In the genomic region with DNA sequence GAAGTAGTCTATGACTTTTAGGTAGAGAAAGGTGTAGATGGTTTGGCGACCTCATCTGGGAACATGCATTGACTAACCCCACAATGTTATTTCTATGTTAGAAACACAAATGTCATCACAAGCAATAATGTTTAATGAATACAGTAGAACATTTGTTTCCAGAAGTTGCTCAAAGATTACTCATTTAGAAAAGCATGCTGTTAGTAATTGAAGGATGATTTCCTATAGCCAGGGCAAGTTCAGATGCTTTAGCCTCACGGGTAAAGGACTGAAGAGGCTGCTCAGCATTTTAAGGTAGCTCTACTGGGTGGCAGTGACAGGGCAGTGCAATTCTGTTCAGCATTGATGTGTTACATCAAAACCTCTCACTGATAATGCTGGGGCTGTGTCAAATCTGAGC, we compare ENCODE assay signal across 17 cellular contexts.
DNase-seq lines count a peak whose midpoint lies in the region; ATAC-seq and TF ChIP-seq lines count a peak whose summit lies in the region.
"Had no signal": no experiment of that assay in that cellular context is flagged by ENCODE, and none has a peak within 500 bp of the region (broad histone marks: within the 10 kb centered on the region; RNA-seq: fewer than 3 reads in every experiment).

No MANE protein-coding gene starts in this region.

- H3K4me1 Mint-ChIP-seq in CD14-positive monocyte: no peaks in the 10 kb centered on the region

- no peaks in the 10 kb centered on the region for H3K27me3 ChIP-seq in RWPE2 (ENCODE audit: insufficient read depth, poor library complexity, severe bottlenecking)
- H3K27me3 ChIP-seq: BE2C, Peyer's patch had no signal

- no peaks in the 10 kb centered on the region for H3K36me3 Mint-ChIP-seq in CD14-positive monocyte

- intact Hi-C loops in CD14-positive monocyte (cut with micrococcal nuclease): no loop called here

- peaks cover 0 to 4% (median 2%) of the 10 kb centered on the region in 7 donors for H3K9me3 Mint-ChIP-seq in CD14-positive monocyte
- H3K9me3 Mint-ChIP-seq: IgD-negative memory B cell had no signal

- no peak overlapping the region for H3K27ac Mint-ChIP-seq in CD14-positive monocyte

- H3K4me1 ChIP-seq in RWPE2 (ENCODE audit: insufficient read depth, poor library complexity, severe bottlenecking): peaks cover 13% of the 10 kb centered on the region
- H3K4me1 ChIP-seq: A549, BE2C, Peyer's patch had no signal

- H3K4me3 ChIP-seq in RWPE2 (ENCODE audit: severe bottlenecking): no peak overlapping the region
- H3K4me3 ChIP-seq: A549, Peyer's patch had no signal

- no peaks in the 10 kb centered on the region for H3K27me3 Mint-ChIP-seq in CD14-positive monocyte (ENCODE audit: low read depth in 3 of 3)
- H3K27me3 Mint-ChIP-seq: IgD-negative memory B cell had no signal

- TF ChIP-seq CTCF in RWPE2 (IDR thresholded peaks at IDR 0.05; ENCODE audit: poor library complexity, severe bottlenecking): no peak
- no peak for TF ChIP-seq CTCF in CD14-positive monocyte (IDR thresholded peaks at IDR 0.05)

- H3K36me3 ChIP-seq in RWPE2 (ENCODE audit: low read depth): no peaks in the 10 kb centered on the region
- H3K36me3 ChIP-seq: BE2C, Peyer's patch had no signal

- ATAC-seq in RWPE2 (ENCODE audit: low read depth) (peak; percentile 55; the same call in 2 of the 3 replicates), SK-N-SH treated with all-trans-retinoic acid at 6 μM for 48 hours (no peak)
- ATAC-seq: A549 had no signal

- H3K9me3 ChIP-seq in RWPE2 (ENCODE audit: severe bottlenecking): no peaks in the 10 kb centered on the region
- H3K9me3 ChIP-seq: A549, BE2C, Peyer's patch had no signal

- peak; percentile 43 for DNase-seq in AG20443 (ENCODE audit: low spot score)
- DNase-seq in RWPE2 (ENCODE audit: low spot score): no peak
- DNase-seq in fibroblast of gingiva (ENCODE audit: low read depth): peak; percentile 13
- DNase-seq in renal cortical epithelial cell (ENCODE audit: low read depth): peak; percentile 51
- DNase-seq in SIG-M5 treated with dmso at 0.1 percent for 504 hours (lab: John Stamatoyannopoulos, UW; ENCODE audit: unreplicated experiment): no peak
- no peak for DNase-seq in NCI-H1930 (lab: John Stamatoyannopoulos, UW)
- DNase-seq in CD14-positive monocyte (ENCODE audit: low spot score): no peak
- DNase-seq: BE2C, DMS 273 treated with DMSO at 0.1 percent for 48 hours, NCI-H187 treated with DMSO at 0.1 percent for 48 hours, NCI-H2171 treated with DMSO at 0.1 percent for 48 hours, NCI-H82, Peyer's patch, SHP77 had no signal

- H3K27ac ChIP-seq in RWPE2 (ENCODE audit: poor library complexity, severe bottlenecking): no peak overlapping the region
- H3K27ac ChIP-seq: A549, Peyer's patch had no signal

- H3K4me3 Mint-ChIP-seq in CD14-positive monocyte: no peak overlapping the region
- H3K4me3 Mint-ChIP-seq: IgD-negative memory B cell had no signal

TF ChIP-seq in SK-N-SH treated with all-trans-retinoic acid at 6 μM for 48 hours, 23 proteins besides CTCF, POLR2A, EP300 and RAD21:
- TF ChIP-seq ARNTL (CRISPR knock-in tag; IDR thresholded peaks at IDR 0.05; ENCODE audit: borderline replicate concordance, low read depth): no peak
- TF ChIP-seq SNAI2 (CRISPR knock-in tag; IDR thresholded peaks at IDR 0.05): no peak
- no peak for TF ChIP-seq ZNF8 (CRISPR knock-in tag; IDR thresholded peaks at IDR 0.05)
- TF ChIP-seq CSDC2 (CRISPR knock-in tag; IDR thresholded peaks at IDR 0.05): no peak
- TF ChIP-seq ISL1 (CRISPR knock-in tag; IDR thresholded peaks at IDR 0.05): no peak
- TF ChIP-seq, protein P1, sequence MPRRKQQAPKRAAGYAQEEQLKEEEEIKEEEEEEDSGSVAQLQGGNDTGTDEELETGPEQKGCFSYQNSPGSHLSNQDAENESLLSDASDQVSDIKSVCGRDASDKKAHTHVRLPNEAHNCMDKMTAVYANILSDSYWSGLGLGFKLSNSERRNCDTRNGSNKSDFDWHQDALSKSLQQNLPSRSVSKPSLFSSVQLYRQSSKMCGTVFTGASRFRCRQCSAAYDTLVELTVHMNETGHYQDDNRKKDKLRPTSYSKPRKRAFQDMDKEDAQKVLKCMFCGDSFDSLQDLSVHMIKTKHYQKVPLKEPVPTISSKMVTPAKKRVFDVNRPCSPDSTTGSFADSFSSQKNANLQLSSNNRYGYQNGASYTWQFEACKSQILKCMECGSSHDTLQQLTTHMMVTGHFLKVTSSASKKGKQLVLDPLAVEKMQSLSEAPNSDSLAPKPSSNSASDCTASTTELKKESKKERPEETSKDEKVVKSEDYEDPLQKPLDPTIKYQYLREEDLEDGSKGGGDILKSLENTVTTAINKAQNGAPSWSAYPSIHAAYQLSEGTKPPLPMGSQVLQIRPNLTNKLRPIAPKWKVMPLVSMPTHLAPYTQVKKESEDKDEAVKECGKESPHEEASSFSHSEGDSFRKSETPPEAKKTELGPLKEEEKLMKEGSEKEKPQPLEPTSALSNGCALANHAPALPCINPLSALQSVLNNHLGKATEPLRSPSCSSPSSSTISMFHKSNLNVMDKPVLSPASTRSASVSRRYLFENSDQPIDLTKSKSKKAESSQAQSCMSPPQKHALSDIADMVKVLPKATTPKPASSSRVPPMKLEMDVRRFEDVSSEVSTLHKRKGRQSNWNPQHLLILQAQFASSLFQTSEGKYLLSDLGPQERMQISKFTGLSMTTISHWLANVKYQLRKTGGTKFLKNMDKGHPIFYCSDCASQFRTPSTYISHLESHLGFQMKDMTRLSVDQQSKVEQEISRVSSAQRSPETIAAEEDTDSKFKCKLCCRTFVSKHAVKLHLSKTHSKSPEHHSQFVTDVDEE (CRISPR knock-in tag; IDR thresholded peaks at IDR 0.05): no peak
- TF ChIP-seq ZNF565 (CRISPR knock-in tag; conservative IDR thresholded peaks at IDR 0.05; ENCODE audit: low read depth): no peak

Comparison
In these comparisons a context has a peak if more than half of its experiments do, and no peak if none do; other contexts are left out.
1. DNase-seq: peak in AG20443 (single experiment), fibroblast of gingiva (single experiment) and renal cortical epithelial cell (single experiment); none in RWPE2 (single experiment), SIG-M5 treated with dmso at 0.1 percent for 504 hours (single experiment), NCI-H1930 (0 of 2) and CD14-positive monocyte (single experiment).